In genomic region chr18:37955201-37955600, GRCh38 we compare ENCODE assay signal across 31 cellular contexts.
"Had no signal": no experiment of that assay in that cellular context is flagged by ENCODE, and none has a peak within 500 bp of the region (broad histone marks: within the 10 kb centered on the region; RNA-seq: fewer than 3 reads in every experiment).

No MANE protein-coding gene starts in this region.

- H3K27me3 ChIP-seq: adrenal gland, body of pancreas, brain microvascular endothelial cell, breast epithelium had no signal

- DNase-seq: activated B cell treated with CpG ODN at 0.5 μM for 24 hours; activated CD4-positive, alpha-beta memory T cell treated with anti-CD3 and anti-CD28 coated beads for 36 hours; activated CD4-positive, alpha-beta T cell treated with anti-CD3 and anti-CD28 coated beads for 4 hours; activated CD4-positive, alpha-beta T cell treated with anti-CD3 and anti-CD28 coated beads, Interleukin-2, amount 10 ng/mL, durations not matched to agents 24 days and 14 days; activated CD4-positive, alpha-beta T cell treated with anti-CD3 and anti-CD28 coated beads, Interleukin-2, amount 50 U/mL, for 1 hour; activated CD4-positive, alpha-beta T cell treated with anti-CD3 and anti-CD28 coated beads, Interleukin-2, amount 50 U/mL, for 4 hours; activated CD4-positive, CD25-positive, alpha-beta regulatory T cell treated with anti-CD3 and anti-CD28 coated beads, Interleukin-2, amount 50 U/mL, for 72 hours; activated CD8-positive, alpha-beta memory T cell treated with anti-CD3 and anti-CD28 coated beads, Interleukin-2, amount 50 U/mL, for 4 hours; activated CD8-positive, alpha-beta T cell treated with anti-CD3 and anti-CD28 coated beads for 36 hours; activated effector memory CD4-positive, alpha-beta T cell treated with anti-CD3 and anti-CD28 coated beads, Interleukin-2, amount 50 U/mL, for 16 hours; activated gamma-delta T cell treated with Interleukin-2 at 50 U/mL for 16 hours; activated naive CD4-positive, alpha-beta T cell; activated naive CD4-positive, alpha-beta T cell treated with anti-CD3 and anti-CD28 coated beads for 36 hours; activated naive CD4-positive, alpha-beta T cell treated with anti-CD3 and anti-CD28 coated beads, Interleukin-2, amount 50 U/mL, for 16 hours; activated naive CD8-positive, alpha-beta T cell treated with anti-CD3 and anti-CD28 coated beads for 36 hours; activated T-cell treated with anti-CD3 and anti-CD28 coated beads for 4 hours; activated T-cell treated with anti-CD3 and anti-CD28 coated beads, Interleukin-2, amount 50 U/mL, for 1 hour; activated T-cell treated with anti-CD3 and anti-CD28 coated beads, Interleukin-2, amount 50 U/mL, for 4 hours; activated T-cell treated with anti-CD3 and anti-CD28 coated beads, Interleukin-2, amount 50 U/mL, for 72 hours; adrenal gland; amniotic stem cell; aorta; body of pancreas; brain microvascular endothelial cell; central memory CD4-positive, alpha-beta T cell; T-helper 2 cell; T-helper 9 cell had no signal

- H3K36me3 ChIP-seq: adrenal gland, brain microvascular endothelial cell, breast epithelium had no signal

- H3K4me1 ChIP-seq: adrenal gland, body of pancreas, breast epithelium had no signal

- H3K9me3 ChIP-seq: adrenal gland had no signal

- H3K4me3 ChIP-seq: adrenal gland, body of pancreas, breast epithelium had no signal

- ATAC-seq: activated CD8-positive, alpha-beta T cell treated with anti-CD3 and anti-CD28 coated beads for 36 hours; activated naive CD4-positive, alpha-beta T cell treated with anti-CD3 and anti-CD28 coated beads, Interleukin-2, amount 50 U/mL, for 72 hours; activated T-cell treated with anti-CD3 and anti-CD28 coated beads, Interleukin-2, amount 50 U/mL, for 4 hours; activated T-cell treated with anti-CD3 and anti-CD28 coated beads, Interleukin-2, amount 50 U/mL, for 72 hours; activated T-helper 17 cell treated with anti-CD3 and anti-CD28 coated beads, Interleukin-2, amount 50 U/mL, for 72 hours; body of pancreas had no signal

- H3K27ac ChIP-seq: adrenal gland, body of pancreas, brain microvascular endothelial cell, breast epithelium, VCaP had no signal
